In the genomic region with DNA sequence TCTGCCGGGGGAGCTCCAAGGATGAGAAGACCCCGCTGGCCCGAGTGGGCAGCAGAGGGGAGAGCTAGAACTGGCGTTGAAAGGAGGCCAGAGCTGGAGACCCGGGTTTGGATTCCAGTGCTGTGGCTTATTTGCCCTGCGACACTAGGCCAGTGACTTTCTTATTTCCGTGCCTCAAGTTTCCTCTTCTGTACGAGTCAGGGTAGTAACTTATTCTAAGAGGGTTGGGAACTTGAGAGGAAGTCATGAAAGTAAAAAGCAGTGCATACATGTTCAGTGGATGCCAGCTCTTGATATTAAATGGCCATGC, we compare ENCODE assay signal across 8 cellular contexts. TPM values are rescaled to one million over a fixed set of nuclear protein-coding genes. Genes with fewer than 3 reads are reported as not detected.
A peak's percentile ranks its signal among the peaks of the same experiment; 100 is the strongest.
DNase-seq lines count a peak whose midpoint lies in the region; ATAC-seq lines count a peak whose summit lies in the region.

No MANE protein-coding gene starts in this region.

- H3K36me3 Mint-ChIP-seq in activated T-helper 1 cell treated with anti-CD3 and anti-CD28 coated beads, Interleukin-12 subunit alpha, Interleukin-12 subunit beta, Interleukin-2, Interleukin-4 antibody, amounts not matched to agents 30 ng/mL and 10 ng/mL and 1 ng/mL, durations not matched to agents 14 hours and 24 hours and 36 hours (ENCODE audit: low read depth), result peaks cover 34% of the 10 kb centered on the region

- H3K4me2 ChIP-seq in BLaER1 treated with 17β-estradiol and CSF1 and Interleukin-3, amounts not matched to agents 10 nM and 100 nM, result peak overlapping the region; percentile 80 to 95 (median 86)

- H3K4me1 Mint-ChIP-seq in activated T-helper 1 cell treated with anti-CD3 and anti-CD28 coated beads, Interleukin-12 subunit alpha, Interleukin-12 subunit beta, Interleukin-2, Interleukin-4 antibody, amounts not matched to agents 30 ng/mL and 10 ng/mL and 1 ng/mL, durations not matched to agents 14 hours and 24 hours and 36 hours (ENCODE audit: low read depth), result peaks cover 36% of the 10 kb centered on the region

- H3K9ac ChIP-seq in BLaER1 treated with 17β-estradiol and CSF1 and Interleukin-3, amounts not matched to agents 10 nM and 100 nM, result peak overlapping the region; percentile 89 to 96 (median 93)
- H3K9ac ChIP-seq in HUES48 (ENCODE audit: low read depth, low read length) (peak overlapping the region; percentile 88), iPS-15b (ENCODE audit: low read depth, low read length) (peak overlapping the region; percentile 96), stomach smooth muscle (ENCODE audit: low read length in 2 of 2) (peak overlapping the region; percentile 93 to 96)

- H3K9me3 ChIP-seq in BLaER1 treated with 17β-estradiol and CSF1 and Interleukin-3, amounts not matched to agents 10 nM and 100 nM (replicated peaks in 1 of 11), result no peaks in the 10 kb centered on the region
- no peaks in the 10 kb centered on the region for H3K9me3 ChIP-seq in HUES48 (ENCODE audit: control insufficient read depth, insufficient read depth, low read length)
- no peaks in the 10 kb centered on the region for H3K9me3 ChIP-seq in iPS-15b (ENCODE audit: control insufficient read depth, insufficient read depth, low read length)
- no peaks in the 10 kb centered on the region for H3K9me3 ChIP-seq in stomach smooth muscle (ENCODE audit: control insufficient read depth in 2 of 2, low read length in 2 of 2)

- peak overlapping the region; percentile 85 to 99 (median 96) for H3K4me3 ChIP-seq in BLaER1 treated with 17β-estradiol and CSF1 and Interleukin-3, amounts not matched to agents 10 nM and 100 nM
- peak overlapping the region; percentile 84 for H3K4me3 ChIP-seq in HUES48 (ENCODE audit: low read depth, low read length)
- H3K4me3 ChIP-seq in iPS-15b (ENCODE audit: low read depth, low read length), result peak overlapping the region; percentile 96
- H3K4me3 ChIP-seq in stomach smooth muscle (ENCODE audit: low read length in 2 of 2), result peak overlapping the region; percentile 96 to 97

- H3K36me3 ChIP-seq in BLaER1 treated with 17β-estradiol and CSF1 and Interleukin-3, amounts not matched to agents 10 nM and 100 nM, result peaks cover 41 to 47% (median 44%) of the 10 kb centered on the region in 11 experiments
- H3K36me3 ChIP-seq in HUES48 (ENCODE audit: control insufficient read depth, insufficient read depth, low read length) (peaks cover 35% of the 10 kb centered on the region), iPS-15b (ENCODE audit: control insufficient read depth, insufficient read depth, low read length) (peaks cover 21% of the 10 kb centered on the region), stomach smooth muscle (ENCODE audit: control insufficient read depth in 2 of 2, insufficient read depth in 2 of 2, low read length in 2 of 2) (peaks cover 19 to 20% of the 10 kb centered on the region in 2 donors)

- peaks cover 28 to 51% (median 38%) of the 10 kb centered on the region in 10 experiments for H3K4me1 ChIP-seq in BLaER1 treated with 17β-estradiol and CSF1 and Interleukin-3, amounts not matched to agents 10 nM and 100 nM
- H3K4me1 ChIP-seq in HUES48 (ENCODE audit: control insufficient read depth, insufficient read depth, low read length) (no peaks in the 10 kb centered on the region), iPS-15b (ENCODE audit: control insufficient read depth, insufficient read depth, low read length) (peaks cover 3% of the 10 kb centered on the region), stomach smooth muscle (ENCODE audit: control insufficient read depth, insufficient read depth, low read length) (peaks cover 24% of the 10 kb centered on the region)

- H3K27me3 Mint-ChIP-seq in activated T-helper 1 cell treated with anti-CD3 and anti-CD28 coated beads, Interleukin-12 subunit alpha, Interleukin-12 subunit beta, Interleukin-2, Interleukin-4 antibody, amounts not matched to agents 30 ng/mL and 10 ng/mL and 1 ng/mL, durations not matched to agents 14 hours and 24 hours and 36 hours (ENCODE audit: insufficient read depth), result no peaks in the 10 kb centered on the region

- H3K9me3 Mint-ChIP-seq in activated T-helper 1 cell treated with anti-CD3 and anti-CD28 coated beads, Interleukin-12 subunit alpha, Interleukin-12 subunit beta, Interleukin-2, Interleukin-4 antibody, amounts not matched to agents 30 ng/mL and 10 ng/mL and 1 ng/mL, durations not matched to agents 14 hours and 24 hours and 36 hours, result no peaks in the 10 kb centered on the region

- H4K20me1 ChIP-seq in BLaER1 treated with 17β-estradiol and CSF1 and Interleukin-3, amounts not matched to agents 10 nM and 100 nM, result peaks cover 27 to 49% (median 46%) of the 10 kb centered on the region in 11 experiments; a peak in 19 of 22 replicates

- peak overlapping the region; percentile 94 for H3K4me3 Mint-ChIP-seq in activated T-helper 1 cell treated with anti-CD3 and anti-CD28 coated beads, Interleukin-12 subunit alpha, Interleukin-12 subunit beta, Interleukin-2, Interleukin-4 antibody, amounts not matched to agents 30 ng/mL and 10 ng/mL and 1 ng/mL, durations not matched to agents 14 hours and 24 hours and 36 hours

- ATAC-seq in GM19328 (IDR thresholded peaks at IDR 0.05; ENCODE audit: unreplicated experiment), result no peak
- no peak for ATAC-seq in GM21619 (IDR thresholded peaks at IDR 0.05; ENCODE audit: unreplicated experiment)
- ATAC-seq in GM18870 (IDR thresholded peaks at IDR 0.05; ENCODE audit: unreplicated experiment), result no peak

- no peak for DNase-seq in activated T-helper 1 cell treated with anti-CD3 and anti-CD28 coated beads, Interleukin-12 subunit alpha, Interleukin-12 subunit beta, Interleukin-2, Interleukin-4 antibody, amounts not matched to agents 30 ng/mL and 10 ng/mL and 1 ng/mL, durations not matched to agents 14 hours and 24 hours and 36 hours (ENCODE audit: low spot score)

- H3K27ac Mint-ChIP-seq in activated T-helper 1 cell treated with anti-CD3 and anti-CD28 coated beads, Interleukin-12 subunit alpha, Interleukin-12 subunit beta, Interleukin-2, Interleukin-4 antibody, amounts not matched to agents 30 ng/mL and 10 ng/mL and 1 ng/mL, durations not matched to agents 14 hours and 24 hours and 36 hours, result peak overlapping the region; percentile 94

- intact Hi-C loops in activated T-helper 1 cell treated with anti-CD3 and anti-CD28 coated beads, Interleukin-12 subunit alpha, Interleukin-12 subunit beta, Interleukin-2, Interleukin-4 antibody, amounts not matched to agents 30 ng/mL and 10 ng/mL and 1 ng/mL, durations not matched to agents 14 hours and 24 hours and 36 hours (cut with micrococcal nuclease), result loop anchor here (1.0 to 2.0 kb wide), 6 partner anchors 11 to 75 kb away; a partner anchor contains a TSS

- H3K27ac ChIP-seq in BLaER1 treated with 17β-estradiol and CSF1 and Interleukin-3, amounts not matched to agents 10 nM and 100 nM, result peak overlapping the region; percentile 86 to 95 (median 91)
- no peak overlapping the region for H3K27ac ChIP-seq in HUES48 (ENCODE audit: low read depth, low read length)
- peak overlapping the region; percentile 86 for H3K27ac ChIP-seq in stomach smooth muscle (ENCODE audit: low read length)

- H3K27me3 ChIP-seq in BLaER1 treated with 17β-estradiol and CSF1 and Interleukin-3, amounts not matched to agents 10 nM and 100 nM, result no peaks in the 10 kb centered on the region
- H3K27me3 ChIP-seq in HUES48 (ENCODE audit: control insufficient read depth, insufficient read depth, low read length), result no peaks in the 10 kb centered on the region
- H3K27me3 ChIP-seq in iPS-15b (ENCODE audit: control insufficient read depth, insufficient read depth, low read length), result no peaks in the 10 kb centered on the region
- H3K27me3 ChIP-seq in stomach smooth muscle (ENCODE audit: control insufficient read depth in 1 of 2, insufficient read depth in 2 of 2, low read length in 2 of 2), result no peaks in the 10 kb centered on the region

RNA-seq across cellular contexts. Expression of a gene that starts 0.7 kb away (rescaled TPM):
- total RNA-seq in activated T-helper 1 cell treated with anti-CD3 and anti-CD28 coated beads, Interleukin-12 subunit alpha, Interleukin-12 subunit beta, Interleukin-2, Interleukin-4 antibody, amounts not matched to agents 30 ng/mL and 10 ng/mL and 1 ng/mL, durations not matched to agents 14 hours and 24 hours and 36 hours, result 71.6 and 72.8 TPM in 2 replicates

RNA-seq across cellular contexts. Expression of a gene that starts 11.8 kb away (rescaled TPM):
- total RNA-seq in activated T-helper 1 cell treated with anti-CD3 and anti-CD28 coated beads, Interleukin-12 subunit alpha, Interleukin-12 subunit beta, Interleukin-2, Interleukin-4 antibody, amounts not matched to agents 30 ng/mL and 10 ng/mL and 1 ng/mL, durations not matched to agents 14 hours and 24 hours and 36 hours, result 116 and 117 TPM in 2 replicates

RNA-seq across cellular contexts. Expression of a gene that starts 12.6 kb away (rescaled TPM):
- total RNA-seq in activated T-helper 1 cell treated with anti-CD3 and anti-CD28 coated beads, Interleukin-12 subunit alpha, Interleukin-12 subunit beta, Interleukin-2, Interleukin-4 antibody, amounts not matched to agents 30 ng/mL and 10 ng/mL and 1 ng/mL, durations not matched to agents 14 hours and 24 hours and 36 hours, result not detected in 2 replicates

RNA-seq across cellular contexts. Expression of a gene that starts 42.4 kb away (rescaled TPM):
- 32.0 and 35.2 TPM in 2 replicates for total RNA-seq in activated T-helper 1 cell treated with anti-CD3 and anti-CD28 coated beads, Interleukin-12 subunit alpha, Interleukin-12 subunit beta, Interleukin-2, Interleukin-4 antibody, amounts not matched to agents 30 ng/mL and 10 ng/mL and 1 ng/mL, durations not matched to agents 14 hours and 24 hours and 36 hours
